In the genomic region with DNA sequence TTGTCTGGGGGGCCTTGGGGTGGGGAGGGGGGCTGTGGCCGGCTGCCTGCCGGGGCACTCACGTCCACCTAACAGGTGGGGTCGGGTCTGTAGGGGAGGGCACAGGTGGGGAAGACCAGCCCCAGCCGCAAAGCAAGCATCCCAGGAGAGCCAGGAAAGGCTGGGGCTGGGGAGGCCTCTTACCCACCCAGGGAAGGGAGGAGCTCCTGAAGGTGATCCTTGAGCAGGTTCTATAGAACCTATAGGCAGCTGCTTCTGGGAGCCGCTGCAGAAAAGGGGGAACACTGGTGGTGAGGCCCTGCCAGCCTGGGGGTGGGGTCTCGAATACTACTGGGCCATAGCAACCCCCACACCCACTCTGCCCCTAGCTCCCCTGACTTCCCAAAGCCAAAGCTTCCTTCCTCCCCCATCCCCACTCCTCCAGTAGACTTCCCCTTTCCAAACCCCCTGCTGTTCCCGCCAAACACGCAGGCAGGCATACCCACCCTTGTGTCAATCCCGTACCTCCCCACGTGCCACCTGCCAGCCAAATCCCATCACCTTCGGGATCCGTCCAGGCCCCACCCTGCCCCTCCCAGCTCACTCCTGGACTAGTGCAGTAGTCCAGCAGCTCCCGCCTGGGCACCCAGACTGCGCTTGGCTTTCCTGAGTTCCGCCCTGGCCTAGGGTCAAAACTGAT, we compare ENCODE assay signal across 1 cellular context.
TF ChIP-seq lines count a peak whose summit lies in the region.

No MANE protein-coding gene starts in this region.

TF ChIP-seq in HCT116, 20 proteins besides CTCF, POLR2A, EP300 and RAD21 (continued from another document):
- TF ChIP-seq, protein P1, sequence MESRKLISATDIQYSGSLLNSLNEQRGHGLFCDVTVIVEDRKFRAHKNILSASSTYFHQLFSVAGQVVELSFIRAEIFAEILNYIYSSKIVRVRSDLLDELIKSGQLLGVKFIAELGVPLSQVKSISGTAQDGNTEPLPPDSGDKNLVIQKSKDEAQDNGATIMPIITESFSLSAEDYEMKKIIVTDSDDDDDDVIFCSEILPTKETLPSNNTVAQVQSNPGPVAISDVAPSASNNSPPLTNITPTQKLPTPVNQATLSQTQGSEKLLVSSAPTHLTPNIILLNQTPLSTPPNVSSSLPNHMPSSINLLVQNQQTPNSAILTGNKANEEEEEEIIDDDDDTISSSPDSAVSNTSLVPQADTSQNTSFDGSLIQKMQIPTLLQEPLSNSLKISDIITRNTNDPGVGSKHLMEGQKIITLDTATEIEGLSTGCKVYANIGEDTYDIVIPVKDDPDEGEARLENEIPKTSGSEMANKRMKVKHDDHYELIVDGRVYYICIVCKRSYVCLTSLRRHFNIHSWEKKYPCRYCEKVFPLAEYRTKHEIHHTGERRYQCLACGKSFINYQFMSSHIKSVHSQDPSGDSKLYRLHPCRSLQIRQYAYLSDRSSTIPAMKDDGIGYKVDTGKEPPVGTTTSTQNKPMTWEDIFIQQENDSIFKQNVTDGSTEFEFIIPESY (IDR thresholded peaks at IDR 0.05; ENCODE audit: extremely low read depth, insufficient replicate concordance, low read length) = no peak
- TF ChIP-seq ZFX (IDR thresholded peaks at IDR 0.05) (no peak), EGR1 (IDR thresholded peaks at IDR 0.05; ENCODE audit: low read depth) (no peak), EZH2phosphoT487 (IDR thresholded peaks at IDR 0.05; ENCODE audit: borderline replicate concordance) (no peak), YY1 (IDR thresholded peaks at IDR 0.05; ENCODE audit: extremely low read depth, insufficient replicate concordance, low read depth, low read length) (no peak)
- TF ChIP-seq, protein P2, sequence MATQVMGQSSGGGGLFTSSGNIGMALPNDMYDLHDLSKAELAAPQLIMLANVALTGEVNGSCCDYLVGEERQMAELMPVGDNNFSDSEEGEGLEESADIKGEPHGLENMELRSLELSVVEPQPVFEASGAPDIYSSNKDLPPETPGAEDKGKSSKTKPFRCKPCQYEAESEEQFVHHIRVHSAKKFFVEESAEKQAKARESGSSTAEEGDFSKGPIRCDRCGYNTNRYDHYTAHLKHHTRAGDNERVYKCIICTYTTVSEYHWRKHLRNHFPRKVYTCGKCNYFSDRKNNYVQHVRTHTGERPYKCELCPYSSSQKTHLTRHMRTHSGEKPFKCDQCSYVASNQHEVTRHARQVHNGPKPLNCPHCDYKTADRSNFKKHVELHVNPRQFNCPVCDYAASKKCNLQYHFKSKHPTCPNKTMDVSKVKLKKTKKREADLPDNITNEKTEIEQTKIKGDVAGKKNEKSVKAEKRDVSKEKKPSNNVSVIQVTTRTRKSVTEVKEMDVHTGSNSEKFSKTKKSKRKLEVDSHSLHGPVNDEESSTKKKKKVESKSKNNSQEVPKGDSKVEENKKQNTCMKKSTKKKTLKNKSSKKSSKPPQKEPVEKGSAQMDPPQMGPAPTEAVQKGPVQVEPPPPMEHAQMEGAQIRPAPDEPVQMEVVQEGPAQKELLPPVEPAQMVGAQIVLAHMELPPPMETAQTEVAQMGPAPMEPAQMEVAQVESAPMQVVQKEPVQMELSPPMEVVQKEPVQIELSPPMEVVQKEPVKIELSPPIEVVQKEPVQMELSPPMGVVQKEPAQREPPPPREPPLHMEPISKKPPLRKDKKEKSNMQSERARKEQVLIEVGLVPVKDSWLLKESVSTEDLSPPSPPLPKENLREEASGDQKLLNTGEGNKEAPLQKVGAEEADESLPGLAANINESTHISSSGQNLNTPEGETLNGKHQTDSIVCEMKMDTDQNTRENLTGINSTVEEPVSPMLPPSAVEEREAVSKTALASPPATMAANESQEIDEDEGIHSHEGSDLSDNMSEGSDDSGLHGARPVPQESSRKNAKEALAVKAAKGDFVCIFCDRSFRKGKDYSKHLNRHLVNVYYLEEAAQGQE (IDR thresholded peaks at IDR 0.05; ENCODE audit: low read depth) = no peak
